Comparison of ENCODE assay signal across 1 cellular context in genomic region chr14:89425931-89426330, GRCh38.
A peak's percentile ranks its signal among the peaks of the same experiment; 100 is the strongest.
TF ChIP-seq lines count a peak whose summit lies in the region.

No MANE protein-coding gene starts in this region.

TF ChIP-seq in HepG2, 621 proteins besides CTCF, POLR2A, EP300 and RAD21 (continued from another document):
- no peak for TF ChIP-seq KIAA2018 (CRISPR knock-in tag; IDR thresholded peaks at IDR 0.05; ENCODE audit: borderline replicate concordance)
- peak; percentile 58 for TF ChIP-seq FOSL2 (CRISPR knock-in tag; IDR thresholded peaks at IDR 0.05)
- no peak for TF ChIP-seq ARNTL (CRISPR knock-in tag; IDR thresholded peaks at IDR 0.05)
- TF ChIP-seq ZBTB37 (CRISPR knock-in tag; IDR thresholded peaks at IDR 0.05), result no peak
- TF ChIP-seq TSC22D2 (CRISPR knock-in tag; IDR thresholded peaks at IDR 0.05; ENCODE audit: borderline replicate concordance), result no peak
